In genomic region chr6:144093658-144094057, GRCh38 we compare ENCODE assay signal across 1 cellular context.
TF ChIP-seq lines count a peak whose summit lies in the region.

No MANE protein-coding gene starts in this region.

TF ChIP-seq in WTC11, 78 proteins besides CTCF, POLR2A, EP300 and RAD21 (continued from another document):
- no peak for TF ChIP-seq FOXP4 (CRISPR knock-in tag; IDR thresholded peaks at IDR 0.05)
